34 cellular contexts compared by ENCODE assay signal in the genomic region with DNA sequence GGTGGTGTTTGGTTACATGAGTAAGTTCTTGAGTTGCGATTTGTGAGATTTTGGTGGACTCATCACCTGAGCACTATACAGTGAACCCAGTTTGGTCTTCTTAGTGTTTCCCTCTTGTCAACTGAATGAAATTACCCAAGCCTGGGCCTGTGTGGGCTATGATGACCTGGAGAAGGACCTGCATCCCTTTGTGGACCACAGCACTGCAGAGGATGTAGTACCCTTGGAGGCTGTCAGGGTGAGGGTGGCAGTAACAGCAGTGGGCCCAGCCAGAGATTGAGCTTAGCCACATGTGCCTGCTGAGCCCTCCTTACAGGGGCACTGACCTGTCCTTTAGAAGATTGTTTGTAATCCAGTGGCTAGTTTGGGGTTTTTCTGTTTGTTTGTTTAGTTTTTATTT.
"Had no signal": no experiment of that assay in that cellular context is flagged by ENCODE, and none has a peak within 500 bp of the region (broad histone marks: within the 10 kb centered on the region; RNA-seq: fewer than 3 reads in every experiment).

No MANE protein-coding gene starts in this region.

- H3K9me3 Mint-ChIP-seq: activated B cell treated with CpG ODN at 0.5 μM for 24 hours; activated CD8-positive, alpha-beta T cell treated with anti-CD3 and anti-CD28 coated beads for 36 hours; activated T-cell treated with anti-CD3 and anti-CD28 coated beads, Interleukin-2, amount 50 U/mL, for 4 hours; central memory CD8-positive, alpha-beta T cell; dendritic cell treated with granulocyte-macrophage colony-stimulating factor and Interleukin-4, amounts not matched to agents 40 ng/mL and 50 ng/mL, for 4 days; T-helper 2 cell treated with Interferon-gamma antibody and Interleukin-4, amounts not matched to agents 5 μg/mL and 100 μg/mL, for 36 hours had no signal

- H3K36me3 ChIP-seq: cardiac muscle cell, esophagus squamous epithelium, gastroesophageal sphincter, WERI-Rb-1 had no signal

- H3K27me3 ChIP-seq: cardiac muscle cell, dorsolateral prefrontal cortex, esophagus squamous epithelium, gastroesophageal sphincter had no signal

- H3K4me3 Mint-ChIP-seq: activated B cell treated with CpG ODN at 0.5 μM for 24 hours; activated CD8-positive, alpha-beta T cell treated with anti-CD3 and anti-CD28 coated beads for 36 hours; activated naive CD8-positive, alpha-beta T cell; activated T-cell treated with anti-CD3 and anti-CD28 coated beads, Interleukin-2, amount 50 U/mL, for 4 hours; activated T-helper 17 cell treated with anti-CD3 and anti-CD28 coated beads, Interleukin-2, amount 50 U/mL, for 72 hours; central memory CD8-positive, alpha-beta T cell; dendritic cell treated with granulocyte-macrophage colony-stimulating factor and Interleukin-4, amounts not matched to agents 40 ng/mL and 50 ng/mL, for 4 days; T-helper 17 cell; T-helper 2 cell treated with Interferon-gamma antibody and Interleukin-4, amounts not matched to agents 5 μg/mL and 100 μg/mL, for 36 hours had no signal

- H3K4me1 ChIP-seq: esophagus squamous epithelium had no signal

- H3K27ac ChIP-seq: cardiac muscle cell, coronary artery, dorsolateral prefrontal cortex, esophagus squamous epithelium, gastroesophageal sphincter, WERI-Rb-1 had no signal

- H3K27me3 Mint-ChIP-seq: activated CD8-positive, alpha-beta T cell treated with anti-CD3 and anti-CD28 coated beads for 36 hours had no signal

- FAIRE-seq: astrocyte had no signal

- H3K4me1 Mint-ChIP-seq: activated B cell treated with CpG ODN at 0.5 μM for 24 hours; activated T-helper 17 cell treated with anti-CD3 and anti-CD28 coated beads, Interleukin-2, amount 50 U/mL, for 72 hours; T-helper 17 cell had no signal

- H3K4me3 ChIP-seq: cardiac muscle cell, coronary artery, dorsolateral prefrontal cortex, esophagus squamous epithelium, gastroesophageal sphincter had no signal

- H3K9me3 ChIP-seq: esophagus squamous epithelium, gastroesophageal sphincter had no signal

- H3K36me3 Mint-ChIP-seq: activated naive CD8-positive, alpha-beta T cell had no signal

- ATAC-seq: activated CD4-positive, CD25-positive, alpha-beta regulatory T cell treated with anti-CD3 and anti-CD28 coated beads, Interleukin-2, amount 50 U/mL, for 24 hours; activated CD8-positive, alpha-beta T cell treated with anti-CD3 and anti-CD28 coated beads for 36 hours; activated T-cell treated with anti-CD3 and anti-CD28 coated beads, Interleukin-2, amount 50 U/mL, for 4 hours; activated T-helper 17 cell treated with anti-CD3 and anti-CD28 coated beads, Interleukin-2, amount 50 U/mL, for 72 hours; gastroesophageal sphincter; T-helper 17 cell had no signal

- DNase-seq: activated B cell treated with CpG ODN at 0.5 μM for 24 hours; activated CD4-positive, alpha-beta T cell treated with anti-CD3 and anti-CD28 coated beads for 48 hours; activated CD4-positive, alpha-beta T cell treated with anti-CD3 and anti-CD28 coated beads, Interleukin-2, amount 50 U/mL, for 1 hour; activated CD4-positive, alpha-beta T cell treated with anti-CD3 and anti-CD28 coated beads, Interleukin-2, amount 50 U/mL, for 48 hours; activated CD8-positive, alpha-beta memory T cell treated with anti-CD3 and anti-CD28 coated beads for 24 hours; activated CD8-positive, alpha-beta memory T cell treated with anti-CD3 and anti-CD28 coated beads, Interleukin-2, amount 50 U/mL, for 48 hours; activated CD8-positive, alpha-beta T cell treated with anti-CD3 and anti-CD28 coated beads for 36 hours; activated effector memory CD4-positive, alpha-beta T cell treated with Interleukin-2 at 50 U/mL for 16 hours; activated gamma-delta T cell treated with Interleukin-2 at 50 U/mL for 16 hours; activated naive CD4-positive, alpha-beta T cell treated with anti-CD3 and anti-CD28 coated beads, Interleukin-2, amount 50 U/mL, for 16 hours; activated naive CD4-positive, alpha-beta T cell treated with Interleukin-2 at 50 U/mL for 16 hours; activated T-cell treated with anti-CD3 and anti-CD28 coated beads for 4 hours; activated T-cell treated with anti-CD3 and anti-CD28 coated beads, Interleukin-2, amount 50 U/mL, for 4 hours; amniotic stem cell; anterior cingulate cortex; dorsolateral prefrontal cortex; effector memory CD4-positive, alpha-beta T cell; erythroblast; esophagus squamous epithelium; foreskin melanocyte; T-helper 1 cell; T-helper 17 cell; T1000; WERI-Rb-1 had no signal

- H3K27ac Mint-ChIP-seq: activated B cell treated with CpG ODN at 0.5 μM for 24 hours; activated CD8-positive, alpha-beta T cell treated with anti-CD3 and anti-CD28 coated beads for 36 hours; activated naive CD8-positive, alpha-beta T cell; activated T-helper 17 cell treated with anti-CD3 and anti-CD28 coated beads, Interleukin-2, amount 50 U/mL, for 72 hours; dendritic cell treated with granulocyte-macrophage colony-stimulating factor and Interleukin-4, amounts not matched to agents 40 ng/mL and 50 ng/mL, for 4 days; T-helper 17 cell; T-helper 2 cell treated with Interferon-gamma antibody and Interleukin-4, amounts not matched to agents 5 μg/mL and 100 μg/mL, for 36 hours had no signal
